ENCODE assay signal across 9 cellular contexts in the genomic region with DNA sequence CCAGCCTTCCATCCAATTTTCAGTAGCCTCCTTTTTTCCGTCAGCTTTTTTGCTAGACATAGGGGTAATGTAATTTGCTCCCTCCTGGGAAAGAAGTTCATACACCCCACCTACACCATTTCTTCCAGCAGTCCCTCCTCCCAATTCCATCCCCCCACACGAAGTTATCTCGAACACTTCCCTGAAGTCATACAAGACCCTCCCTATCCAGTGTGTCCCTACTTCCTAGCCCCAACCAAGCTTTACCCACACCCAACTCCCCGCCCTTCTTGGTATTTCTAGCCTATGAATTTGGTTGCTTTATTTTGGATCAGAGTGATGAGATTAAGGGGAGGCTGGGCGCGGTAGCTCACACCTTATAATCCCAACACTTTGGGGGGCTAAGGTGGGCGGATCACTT. TPM values are rescaled to one million over a fixed set of nuclear protein-coding genes. Genes with fewer than 3 reads are reported as not detected.
DNase-seq lines count a peak whose midpoint lies in the region; ATAC-seq and TF ChIP-seq lines count a peak whose summit lies in the region.
"Had no signal": no experiment of that assay in that cellular context is flagged by ENCODE, and none has a peak within 500 bp of the region (broad histone marks: within the 10 kb centered on the region; RNA-seq: fewer than 3 reads in every experiment).

No MANE protein-coding gene starts in this region.

- no peak overlapping the region for H3K27ac Mint-ChIP-seq in chondrocyte (ENCODE audit: unreplicated experiment)
- peak overlapping the region; percentile 96 for H3K27ac Mint-ChIP-seq in neural crest cell (ENCODE audit: unreplicated experiment)

- H3K27me3 Mint-ChIP-seq in chondrocyte (ENCODE audit: low read depth) (no peaks in the 10 kb centered on the region), neural crest cell (ENCODE audit: low read depth) (no peaks in the 10 kb centered on the region)

- H3K4me3 Mint-ChIP-seq in chondrocyte (ENCODE audit: unreplicated experiment), result peak overlapping the region; percentile 70
- H3K4me3 Mint-ChIP-seq in neural crest cell, result peak overlapping the region; percentile 97

- H3K4me1 ChIP-seq in DOHH2 (ENCODE audit: control insufficient read depth, low read length) (peaks cover 13% of the 10 kb centered on the region), MM.1S (ENCODE audit: low read length) (no peaks in the 10 kb centered on the region), mucosa of descending colon (ENCODE audit: low read depth) (peaks cover 6% of the 10 kb centered on the region)

- H3K27ac ChIP-seq in DOHH2 (ENCODE audit: low read depth, low read length) (peak overlapping the region; percentile 78), MM.1S (ENCODE audit: low read length) (no peak overlapping the region)

- H3K27me3 ChIP-seq in DOHH2 (ENCODE audit: control insufficient read depth, low read length) (no peaks in the 10 kb centered on the region), MM.1S (replicated peaks; ENCODE audit: insufficient read depth, low read length) (no peaks in the 10 kb centered on the region)

- H3K36me3 ChIP-seq in DOHH2 (ENCODE audit: control insufficient read depth, low read length) (peaks cover 86% of the 10 kb centered on the region), MM.1S (replicated peaks; ENCODE audit: insufficient read depth, low read length) (0 out of 2 replicates have a peak, but pooled peaks cover 3% of the 10 kb centered on the region), mucosa of descending colon (ENCODE audit: low read depth) (peaks cover 6% of the 10 kb centered on the region)

- TF ChIP-seq CTCF in DOHH2 (IDR thresholded peaks at IDR 0.05; ENCODE audit: low read depth, low read length, poor library complexity, severe bottlenecking) (no peak), MM.1S (IDR thresholded peaks at IDR 0.05; ENCODE audit: low read length) (no peak), chondrocyte (IDR thresholded peaks at IDR 0.05) (no peak), neural crest cell (conservative IDR thresholded peaks at IDR 0.05) (no peak), mucosa of descending colon (IDR thresholded peaks at IDR 0.05) (no peak)

- H3K4me1 Mint-ChIP-seq in chondrocyte (ENCODE audit: low read depth), result peaks cover 38% of the 10 kb centered on the region
- H3K4me1 Mint-ChIP-seq in neural crest cell, result peaks cover 32% of the 10 kb centered on the region

- H3K9ac ChIP-seq in MM.1S (ENCODE audit: low read length), result peak overlapping the region; percentile 80

- ATAC-seq in mucosa of descending colon (no peak), GM19455 (IDR thresholded peaks at IDR 0.05; ENCODE audit: unreplicated experiment) (no peak)

- H3K4me3 ChIP-seq in DOHH2 (ENCODE audit: low read length), result peak overlapping the region; percentile 95
- H3K4me3 ChIP-seq in MM.1S (ENCODE audit: low read length), result peak overlapping the region; percentile 83
- H3K4me3 ChIP-seq in mucosa of descending colon, result no peak overlapping the region

- peaks cover 3% of the 10 kb centered on the region; the same call in 1 of the 2 replicates for H4K20me1 ChIP-seq in DOHH2 (ENCODE audit: control insufficient read depth, insufficient read depth, low read depth, low read length)
- H4K20me1 ChIP-seq in MM.1S (ENCODE audit: insufficient read depth, low read length), result no peaks in the 10 kb centered on the region

- H3K4me2 ChIP-seq in DOHH2 (ENCODE audit: low read length) (peak overlapping the region; percentile 67), MM.1S (ENCODE audit: low read depth, low read length) (peak overlapping the region; percentile 67)

- no peaks in the 10 kb centered on the region for H3K9me3 ChIP-seq in DOHH2 (ENCODE audit: control insufficient read depth, insufficient read depth, low read length)
- no peaks in the 10 kb centered on the region for H3K9me3 ChIP-seq in MM.1S (replicated peaks; ENCODE audit: insufficient read depth, low read length)
- H3K9me3 ChIP-seq in mucosa of descending colon, result no peaks in the 10 kb centered on the region

- H3K9me2 ChIP-seq in DOHH2 (replicated peaks; ENCODE audit: control insufficient read depth, low read length), result no peaks in the 10 kb centered on the region
- no peaks in the 10 kb centered on the region for H3K9me2 ChIP-seq in MM.1S (replicated peaks; ENCODE audit: insufficient read depth, low read length)

- DNase-seq in MM.1S (no peak), chondrocyte (ENCODE audit: low spot score) (no peak), neural crest cell (ENCODE audit: low read depth, low spot score) (no peak), mucosa of descending colon (no peak), activated gamma-delta T cell (lab: John Stamatoyannopoulos, UW) (no peak), NCI-H345 (lab: John Stamatoyannopoulos, UW) (no peak)
- DNase-seq: NCI-H1436 had no signal

- no peaks in the 10 kb centered on the region for H3K9me3 Mint-ChIP-seq in chondrocyte (ENCODE audit: low read depth)
- peaks cover 4% of the 10 kb centered on the region for H3K9me3 Mint-ChIP-seq in neural crest cell

- intact Hi-C loops in mucosa of descending colon (cut with DNase I, micrococcal nuclease), result no loop called here

- H3K79me2 ChIP-seq in DOHH2 (ENCODE audit: control insufficient read depth, low read length) (peaks cover 22% of the 10 kb centered on the region), MM.1S (ENCODE audit: low read length) (peaks cover 19% of the 10 kb centered on the region)

- H3F3A ChIP-seq in DOHH2 (ENCODE audit: control insufficient read depth, insufficient read depth) (peaks cover 33% of the 10 kb centered on the region), MM.1S (ENCODE audit: insufficient read depth, low read length) (peaks cover 19% of the 10 kb centered on the region)

- peaks cover 16% of the 10 kb centered on the region for H3K36me3 Mint-ChIP-seq in chondrocyte (ENCODE audit: low read depth)
- peaks cover 31% of the 10 kb centered on the region for H3K36me3 Mint-ChIP-seq in neural crest cell (ENCODE audit: low read depth)

- 0 out of 2 replicates have a peak overlapping the region, but pooled peaks have one; percentile 76 for H2AFZ ChIP-seq in MM.1S (ENCODE audit: low read length)

RNA-seq across cellular contexts. Expression of gene UBE2C, which starts 1.0 kb away (rescaled TPM):
- total RNA-seq in chondrocyte, result 12.8 to 17.2 TPM (median 15.3 TPM) in 3 replicates
- total RNA-seq in neural crest cell, result 202 and 212 TPM in 2 replicates
- 10 to 100 TPM in 1 of 3 donors, 1 to 10 TPM in 2; 4.7 to 41.1 (median 8.7) TPM for total RNA-seq in mucosa of descending colon

RNA-seq across cellular contexts. Expression of gene TNNC2, which starts 13.6 kb away (rescaled TPM):
- total RNA-seq in chondrocyte, result 0.46 to 0.63 TPM (median 0.52 TPM) in 3 replicates
- total RNA-seq in neural crest cell, result not detected in 2 replicates
- total RNA-seq in mucosa of descending colon, result 1 to 10 TPM; 2.1 to 5.4 (median 3.1) TPM

RNA-seq across cellular contexts. Expression of gene SNX21, which starts 20.1 kb away (rescaled TPM):
- total RNA-seq in chondrocyte (25.2 to 27.7 TPM (median 26.5 TPM) in 3 replicates), neural crest cell (16.8 and 19.4 TPM in 2 replicates), mucosa of descending colon (10 to 100 TPM; 13.8 to 31.5 (median 14.0) TPM)

RNA-seq across cellular contexts. Expression of gene DNTTIP1, which starts 21.7 kb away (rescaled TPM):
- total RNA-seq in chondrocyte (22.1 to 22.9 TPM (median 22.5 TPM) in 3 replicates), neural crest cell (41.9 and 44.0 TPM in 2 replicates), mucosa of descending colon (10 to 100 TPM; 32.7 to 59.5 (median 36.3) TPM)

RNA-seq across cellular contexts. Expression of gene WFDC3, which starts 21.8 kb away (rescaled TPM):
- 0.70 to 1.4 TPM in 2 of 3 replicates, not detected in the other for total RNA-seq in chondrocyte
- not detected in 2 replicates for total RNA-seq in neural crest cell
- 1 to 10 TPM; 3.2 to 7.9 (median 5.1) TPM for total RNA-seq in mucosa of descending colon
